12 cellular contexts compared by ENCODE assay signal in the genomic region with DNA sequence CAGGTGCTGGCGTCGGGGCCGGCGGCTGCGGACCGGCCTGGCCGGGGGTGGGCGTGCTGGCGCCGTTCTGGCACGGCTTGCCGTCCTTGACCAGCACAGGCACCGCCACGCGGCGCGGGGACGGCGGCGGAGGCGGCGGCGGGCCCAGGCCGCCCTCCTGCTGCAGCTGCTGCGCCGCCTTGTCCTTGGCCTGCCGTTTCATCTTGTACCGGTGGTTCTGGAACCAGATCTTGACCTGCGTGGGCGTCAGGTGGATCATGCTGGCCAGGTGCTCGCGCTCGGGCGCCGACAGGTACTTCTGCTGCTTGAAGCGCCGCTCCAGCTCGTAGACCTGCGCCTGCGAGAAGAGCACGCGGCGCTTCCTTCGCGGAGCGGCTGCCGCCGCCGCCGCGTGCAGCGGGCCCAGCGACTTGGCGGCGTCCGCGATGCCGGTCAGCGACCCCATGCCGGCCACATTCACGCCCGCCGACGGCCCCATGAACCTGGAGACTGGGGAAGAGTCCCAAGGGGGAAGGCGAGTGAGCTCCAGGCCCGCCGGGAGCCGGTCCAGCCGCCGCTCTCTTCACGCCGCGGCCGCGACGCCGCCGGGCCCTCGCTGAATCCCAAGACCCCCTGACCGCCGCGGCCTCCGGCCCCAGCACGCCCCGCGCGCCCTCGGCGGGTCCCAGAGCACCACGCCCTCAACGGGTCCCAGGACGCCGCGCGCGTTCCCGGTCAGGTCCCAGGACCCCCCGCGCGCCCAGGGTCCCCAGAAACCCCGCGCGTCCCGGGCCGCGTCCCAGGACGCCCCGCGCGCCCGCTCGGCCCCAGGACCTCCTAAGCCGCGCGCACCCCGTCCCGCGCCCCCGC. TPM values are rescaled to one million over a fixed set of nuclear protein-coding genes. Genes with fewer than 3 reads are reported as not detected.
DNase-seq lines count a peak whose midpoint lies in the region; ATAC-seq and TF ChIP-seq lines count a peak whose summit lies in the region.
"Had no signal": no experiment of that assay in that cellular context is flagged by ENCODE, and none has a peak within 500 bp of the region (broad histone marks: within the 10 kb centered on the region; RNA-seq: fewer than 3 reads in every experiment).

No MANE protein-coding gene starts in this region.

- ATAC-seq in HG03108 (IDR thresholded peaks at IDR 0.05; ENCODE audit: unreplicated experiment), result no peak

- peaks cover 19% of the 10 kb centered on the region for H3K4me1 ChIP-seq in SJSA1 (replicated peaks)
- H3K4me1 ChIP-seq in sigmoid colon, result peaks cover 0 to 26% (median 15%) of the 10 kb centered on the region in 4 donors

- intact Hi-C loops in sigmoid colon (cut with DNase I), result loop anchor here (5.0 kb wide), 2 partner anchors 94 to 294 kb away; a partner anchor contains a TSS

- peaks cover 6% of the 10 kb centered on the region for H3K4me1 Mint-ChIP-seq in endothelial cell (ENCODE audit: unreplicated experiment)

- TF ChIP-seq EP300 in sigmoid colon (IDR thresholded peaks at IDR 0.05), result no peak

- H3K27me3 ChIP-seq in SJSA1 (replicated peaks), result no peaks in the 10 kb centered on the region
- peaks cover 71 to 100% (median 97%) of the 10 kb centered on the region in 3 donors for H3K27me3 ChIP-seq in sigmoid colon

- TF ChIP-seq POLR2A in sigmoid colon (IDR thresholded peaks at IDR 0.05), result no peak

- peaks cover 3% of the 10 kb centered on the region; the same call in 1 of the 2 replicates for H3K9me3 ChIP-seq in SJSA1 (replicated peaks)
- no peaks in the 10 kb centered on the region for H3K9me3 ChIP-seq in sigmoid colon
- H3K9me3 ChIP-seq: adrenal gland had no signal

- no peaks in the 10 kb centered on the region for H3K36me3 Mint-ChIP-seq in endothelial cell (ENCODE audit: low read depth, unreplicated experiment)

- no peak overlapping the region for H3K4me3 Mint-ChIP-seq in endothelial cell (ENCODE audit: unreplicated experiment)

- TF ChIP-seq CTCF in endothelial cell (IDR thresholded peaks at IDR 0.05; ENCODE audit: unreplicated experiment), result no peak
- no peak for TF ChIP-seq CTCF in sigmoid colon (IDR thresholded peaks at IDR 0.05)

- DNase-seq in DMS53 (lab: John Stamatoyannopoulos, UW) (peak; percentile 41), DMS53 treated with DMSO at 0.1 percent for 48 hours (lab: John Stamatoyannopoulos, UW; ENCODE audit: unreplicated experiment) (no peak), SJSA1 (ENCODE audit: low read depth in 1 of 2, low spot score in 2 of 2) (peak in 1 of 2 experiments; percentile 44), endothelial cell (ENCODE audit: low spot score) (peak; percentile 42), sigmoid colon (no peak), inferior parietal cortex (ENCODE audit: extremely low spot score) (no peak), HPDE6-E6E7 (ENCODE audit: extremely low spot score) (no peak)
- DNase-seq: OCI-M1 had no signal

- H3K27me3 Mint-ChIP-seq in endothelial cell (ENCODE audit: unreplicated experiment), result peaks cover 19% of the 10 kb centered on the region

- peaks cover 17% of the 10 kb centered on the region for H3K36me3 ChIP-seq in SJSA1
- H3K36me3 ChIP-seq in sigmoid colon, result no peaks in the 10 kb centered on the region
- H3K36me3 ChIP-seq: adrenal gland had no signal

- no peaks in the 10 kb centered on the region for H3K9me3 Mint-ChIP-seq in endothelial cell (ENCODE audit: unreplicated experiment)

- no peak overlapping the region for H3K27ac Mint-ChIP-seq in endothelial cell (ENCODE audit: unreplicated experiment)

- H3K4me3 ChIP-seq in SJSA1, result peak overlapping the region; percentile 91
- H3K4me3 ChIP-seq in sigmoid colon, result peak overlapping the region in 3 of 4 donors; percentile 5 to 25 (median 13)

- 4 to 11% methylated on average over 119 of the region's 119 CpGs for WGBS in sigmoid colon, 2 donors

- peak overlapping the region; percentile 88 for H3K27ac ChIP-seq in SJSA1
- no peak overlapping the region for H3K27ac ChIP-seq in sigmoid colon
- H3K27ac ChIP-seq: adrenal gland had no signal

RNA-seq across cellular contexts. Expression of a gene that starts 1.1 kb away (rescaled TPM):
- total RNA-seq in SJSA1 (2014; rRNA removed; shearing (Covaris generic)), result 21.4 and 23.9 TPM in 2 replicates
- total RNA-seq in endothelial cell (ENCODE audit: unreplicated experiment) (not detected), sigmoid colon (not detected)
- polyA plus RNA-seq in sigmoid colon, result not detected
- total RNA-seq: A172, kidney epithelial cell had no signal
- polyA plus RNA-seq: adrenal gland had no signal

Comparison
In these comparisons a context has a peak if more than half of its experiments do, and no peak if none do; other contexts are left out.
1. DNase-seq: peak in DMS53 (single experiment) and endothelial cell (single experiment); none in DMS53 treated with DMSO at 0.1 percent for 48 hours (single experiment), sigmoid colon (single experiment), inferior parietal cortex (single experiment) and HPDE6-E6E7 (single experiment).
2. RNA of a gene that starts 1.1 kb away (total RNA-seq): 21.4 to 23.9 TPM in SJSA1; not detected in endothelial cell (single experiment) and not detected in sigmoid colon; every median in the first group is over 10 times any median in the second.